Comparison of ENCODE assay signal across 9 cellular contexts in the genomic region with DNA sequence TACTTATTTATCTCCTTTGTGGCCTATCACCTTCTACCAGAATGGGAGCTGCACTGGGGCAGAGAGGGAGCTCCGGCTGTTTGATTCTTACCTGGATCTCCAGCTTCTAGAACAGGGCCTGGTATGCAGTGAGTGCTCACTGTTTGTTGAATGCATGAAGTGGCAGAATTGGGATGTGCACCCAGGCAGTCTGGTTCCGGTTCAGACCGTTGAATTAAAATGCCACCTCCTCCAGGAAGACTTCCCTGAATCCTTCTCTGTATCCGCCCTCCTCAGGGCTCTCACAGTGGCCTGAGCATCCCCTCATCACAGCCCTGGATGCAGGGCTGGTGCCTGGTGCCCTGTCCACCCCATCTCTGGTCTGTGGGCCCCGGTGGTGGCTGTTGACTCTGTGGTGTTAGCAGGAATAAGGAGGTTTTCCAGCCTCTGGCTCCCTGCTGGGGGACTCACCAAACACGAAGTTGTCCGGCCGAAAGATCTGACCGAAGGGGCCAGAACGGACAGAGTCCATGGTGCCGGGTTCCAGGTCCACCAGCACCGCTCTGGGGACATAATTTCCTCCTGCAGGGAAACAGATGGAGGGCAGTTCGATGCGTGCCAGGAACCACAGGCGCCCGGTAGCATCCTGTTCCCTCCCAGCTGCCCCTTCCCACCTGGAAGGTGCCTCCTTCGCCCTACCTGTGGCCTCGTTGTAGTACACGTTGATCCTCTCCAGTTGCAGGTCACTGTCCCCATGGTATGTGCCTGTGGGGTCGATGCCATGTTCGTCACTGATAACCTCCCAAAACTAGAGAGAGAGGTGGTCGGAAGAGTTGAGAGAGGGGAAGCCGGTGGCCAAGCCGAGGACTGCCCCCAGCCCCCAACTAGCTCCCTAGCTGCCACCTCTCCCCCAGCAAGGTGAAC.
DNase-seq lines count a peak whose midpoint lies in the region; ATAC-seq lines count a peak whose summit lies in the region.
"Had no signal": no experiment of that assay in that cellular context is flagged by ENCODE, and none has a peak within 500 bp of the region (broad histone marks: within the 10 kb centered on the region; RNA-seq: fewer than 3 reads in every experiment).

No MANE protein-coding gene starts in this region.

- H3K4me3 Mint-ChIP-seq in stimulated activated naive CD8-positive, alpha-beta T cell treated with anti-CD3 and anti-CD28 coated beads, Interleukin-15, Interleukin-2, amounts not matched to agents 100 ng/mL and 50 ng/mL, for 24 hours: peak overlapping the region; percentile 83
- peak overlapping the region; percentile 82 for H3K4me3 Mint-ChIP-seq in activated naive CD8-positive, alpha-beta T cell treated with anti-CD3 and anti-CD28 coated beads, Interleukin-2, amount 50 U/mL, for 24 hours
- H3K4me3 Mint-ChIP-seq in memory B cell: peak overlapping the region; percentile 97

- no peaks in the 10 kb centered on the region for H3K36me3 Mint-ChIP-seq in stimulated activated naive CD8-positive, alpha-beta T cell treated with anti-CD3 and anti-CD28 coated beads, Interleukin-15, Interleukin-2, amounts not matched to agents 100 ng/mL and 50 ng/mL, for 24 hours (ENCODE audit: low read depth)
- no peaks in the 10 kb centered on the region for H3K36me3 Mint-ChIP-seq in activated naive CD8-positive, alpha-beta T cell treated with anti-CD3 and anti-CD28 coated beads, Interleukin-2, amount 50 U/mL, for 24 hours (ENCODE audit: low read depth)
- peaks cover 3% of the 10 kb centered on the region for H3K36me3 Mint-ChIP-seq in memory B cell

- H3K4me1 Mint-ChIP-seq in stimulated activated naive CD8-positive, alpha-beta T cell treated with anti-CD3 and anti-CD28 coated beads, Interleukin-15, Interleukin-2, amounts not matched to agents 100 ng/mL and 50 ng/mL, for 24 hours (ENCODE audit: low read depth): peaks cover 17% of the 10 kb centered on the region
- H3K4me1 Mint-ChIP-seq in activated naive CD8-positive, alpha-beta T cell treated with anti-CD3 and anti-CD28 coated beads, Interleukin-2, amount 50 U/mL, for 24 hours: peaks cover 3% of the 10 kb centered on the region
- peaks cover 19% of the 10 kb centered on the region for H3K4me1 Mint-ChIP-seq in memory B cell

- ATAC-seq in stimulated activated naive CD8-positive, alpha-beta T cell treated with anti-CD3 and anti-CD28 coated beads, Interleukin-15, Interleukin-2, amounts not matched to agents 100 U/mL and 50 U/mL, for 24 hours: no peak
- ATAC-seq in activated naive CD8-positive, alpha-beta T cell treated with anti-CD3 and anti-CD28 coated beads, Interleukin-2, amount 50 U/mL, for 24 hours: no peak
- ATAC-seq in memory B cell (ENCODE audit: low read depth) (no peak), HG02884 (IDR thresholded peaks at IDR 0.05; ENCODE audit: unreplicated experiment) (no peak)

- no peak for DNase-seq in stimulated activated naive CD8-positive, alpha-beta T cell treated with anti-CD3 and anti-CD28 coated beads, Interleukin-15, Interleukin-2, amounts not matched to agents 100 U/mL and 50 U/mL, for 24 hours
- no peak for DNase-seq in activated naive CD8-positive, alpha-beta T cell treated with anti-CD3 and anti-CD28 coated beads, Interleukin-2, amount 50 U/mL, for 24 hours
- no peak for DNase-seq in memory B cell (ENCODE audit: low spot score in 2 of 2)
- DNase-seq in NAMALWA (ENCODE audit: low spot score): no peak
- DNase-seq in AG08396 (ENCODE audit: low spot score): no peak
- DNase-seq in T-helper 9 cell: no peak
- DNase-seq: foreskin melanocyte had no signal

- H3K27me3 Mint-ChIP-seq in stimulated activated naive CD8-positive, alpha-beta T cell treated with anti-CD3 and anti-CD28 coated beads, Interleukin-15, Interleukin-2, amounts not matched to agents 100 ng/mL and 50 ng/mL, for 24 hours: peaks cover 13% of the 10 kb centered on the region
- H3K27me3 Mint-ChIP-seq in activated naive CD8-positive, alpha-beta T cell treated with anti-CD3 and anti-CD28 coated beads, Interleukin-2, amount 50 U/mL, for 24 hours: peaks cover 10% of the 10 kb centered on the region
- H3K27me3 Mint-ChIP-seq in memory B cell: no peaks in the 10 kb centered on the region

- H3K9me3 Mint-ChIP-seq in stimulated activated naive CD8-positive, alpha-beta T cell treated with anti-CD3 and anti-CD28 coated beads, Interleukin-15, Interleukin-2, amounts not matched to agents 100 ng/mL and 50 ng/mL, for 24 hours: no peaks in the 10 kb centered on the region
- no peaks in the 10 kb centered on the region for H3K9me3 Mint-ChIP-seq in activated naive CD8-positive, alpha-beta T cell treated with anti-CD3 and anti-CD28 coated beads, Interleukin-2, amount 50 U/mL, for 24 hours
- H3K9me3 Mint-ChIP-seq in memory B cell: no peaks in the 10 kb centered on the region

- H3K27ac Mint-ChIP-seq in stimulated activated naive CD8-positive, alpha-beta T cell treated with anti-CD3 and anti-CD28 coated beads, Interleukin-15, Interleukin-2, amounts not matched to agents 100 ng/mL and 50 ng/mL, for 24 hours: peak overlapping the region; percentile 68
- peak overlapping the region; percentile 49 for H3K27ac Mint-ChIP-seq in activated naive CD8-positive, alpha-beta T cell treated with anti-CD3 and anti-CD28 coated beads, Interleukin-2, amount 50 U/mL, for 24 hours
- peak overlapping the region; percentile 90 for H3K27ac Mint-ChIP-seq in memory B cell
